22 cellular contexts compared by ENCODE assay signal in the genomic region with DNA sequence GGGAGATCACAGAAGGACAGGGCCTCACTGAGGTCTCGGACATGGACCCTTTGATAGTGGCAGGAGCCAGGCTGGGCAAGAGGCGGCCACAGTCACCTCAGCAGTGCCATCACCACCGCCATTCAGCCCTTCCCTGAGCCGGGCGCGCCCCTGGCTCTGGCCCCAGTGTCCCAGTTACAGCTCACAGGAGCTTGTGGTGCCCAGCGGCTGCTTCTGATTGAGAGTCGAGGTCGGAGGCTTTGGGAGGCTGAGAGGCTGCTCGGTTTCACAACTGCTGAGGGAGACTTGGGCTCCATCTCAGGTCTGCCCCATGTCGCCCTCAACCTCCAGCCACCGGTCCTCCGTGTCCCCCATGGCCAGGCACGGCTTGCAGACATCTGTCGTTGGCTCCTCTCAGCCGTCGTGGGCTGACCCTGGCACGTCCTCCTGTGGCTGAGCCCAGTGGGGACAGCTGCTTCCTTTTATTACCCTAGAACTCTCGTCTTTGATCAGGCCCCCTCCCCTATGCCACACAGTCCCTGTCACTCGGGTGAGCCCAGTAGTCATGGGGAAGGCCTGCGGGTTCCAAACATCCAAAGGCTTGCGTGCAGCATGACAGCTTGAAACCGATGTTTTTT.
"Had no signal": no experiment of that assay in that cellular context is flagged by ENCODE, and none has a peak within 500 bp of the region (broad histone marks: within the 10 kb centered on the region; RNA-seq: fewer than 3 reads in every experiment).

No MANE protein-coding gene starts in this region.

- H3K4me1 ChIP-seq: body of pancreas, parathyroid adenoma, testis, vagina had no signal

- H2AFZ ChIP-seq: parathyroid adenoma had no signal

- DNase-seq: activated CD4-positive, alpha-beta T cell treated with anti-CD3 and anti-CD28 coated beads, Interleukin-2, amount 10 ng/mL, durations not matched to agents 7 days and 5 days; activated CD4-positive, CD25-positive, alpha-beta regulatory T cell treated with anti-CD3 and anti-CD28 coated beads, Interleukin-2, amount 50 U/mL, for 72 hours; activated CD8-positive, alpha-beta T cell treated with anti-CD3 and anti-CD28 coated beads for 36 hours; activated gamma-delta T cell; activated naive CD4-positive, alpha-beta T cell treated with anti-CD3 and anti-CD28 coated beads, Interleukin-2, amount 50 U/mL, for 16 hours; anterior cingulate cortex; body of pancreas; caudate nucleus; effector CD4-positive, alpha-beta T cell; lower lobe of right lung; natural killer cell; stimulated activated CD4-positive, alpha-beta T cell treated with anti-CD3 and anti-CD28 coated beads, Interleukin-2, amount 100 ng/mL, for 48 hours; stimulated activated CD8-positive, alpha-beta memory T cell treated with anti-CD3 and anti-CD28 coated beads, Interleukin-4, amount 100 ng/mL, for 48 hours; stimulated activated naive CD4-positive, alpha-beta T cell; testis; trophoblast cell had no signal

- H3K27ac ChIP-seq: body of pancreas, lower lobe of right lung, parathyroid adenoma, testis, vagina, VCaP had no signal

- H3K9me3 ChIP-seq: testis had no signal

- H3K4me3 ChIP-seq: body of pancreas, heart left ventricle, lower lobe of right lung, smooth muscle cell, testis, vagina had no signal

- ATAC-seq: activated CD8-positive, alpha-beta T cell treated with anti-CD3 and anti-CD28 coated beads for 36 hours; body of pancreas; lower lobe of right lung; natural killer cell; sciatic nerve had no signal

- H3K9ac ChIP-seq: parathyroid adenoma had no signal

- H3K27me3 ChIP-seq: body of pancreas, heart left ventricle, testis, vagina had no signal

- H3K79me2 ChIP-seq: parathyroid adenoma had no signal

- H3K4me2 ChIP-seq: smooth muscle cell had no signal
